10 cellular contexts compared by ENCODE assay signal in the genomic region with DNA sequence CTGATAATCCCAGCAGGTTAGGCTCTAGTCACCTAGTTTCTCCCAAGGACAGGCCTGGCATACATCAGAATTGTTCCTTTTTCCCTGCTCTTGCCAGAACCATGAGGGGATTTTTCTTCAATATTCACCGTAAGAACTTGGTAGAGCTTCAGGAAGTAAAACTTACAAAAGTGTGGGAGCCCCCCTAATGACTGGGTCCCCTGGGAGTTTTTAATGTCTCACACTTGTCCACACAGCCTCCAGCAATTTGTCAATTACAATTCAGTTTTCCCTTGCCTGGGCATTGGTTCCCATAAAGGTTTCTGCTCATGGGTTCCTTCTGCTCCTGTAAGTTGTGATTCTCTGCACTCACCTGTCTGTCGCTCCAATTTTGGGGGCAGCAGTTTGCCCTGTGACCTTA. TPM values are rescaled to one million over a fixed set of nuclear protein-coding genes. Genes with fewer than 3 reads are reported as not detected.
"Had no signal": no experiment of that assay in that cellular context is flagged by ENCODE, and none has a peak within 500 bp of the region (broad histone marks: within the 10 kb centered on the region; RNA-seq: fewer than 3 reads in every experiment).

No MANE protein-coding gene starts in this region.

- H3K4me3 ChIP-seq: K562 had no signal

- ATAC-seq: HepG2, K562 had no signal

- H3K9ac ChIP-seq: KMS-11 had no signal

- DNase-seq: IMR-90, KBM-7, KG1 had no signal

- FAIRE-seq: HepG2, K562 had no signal

- H3K27ac ChIP-seq: HL-60, KMS-11 had no signal

- H3K4me2 ChIP-seq: KMS-11 had no signal

RNA-seq across cellular contexts. Expression of a gene that starts 28.5 kb away (rescaled TPM):
- total RNA-seq: HT-29, HT1080, IMR-90, K562 had no signal
- polyA plus RNA-seq: IgD-negative memory B cell, IMR-90, K562 had no signal
